5 cellular contexts compared by ENCODE assay signal in the genomic region with DNA sequence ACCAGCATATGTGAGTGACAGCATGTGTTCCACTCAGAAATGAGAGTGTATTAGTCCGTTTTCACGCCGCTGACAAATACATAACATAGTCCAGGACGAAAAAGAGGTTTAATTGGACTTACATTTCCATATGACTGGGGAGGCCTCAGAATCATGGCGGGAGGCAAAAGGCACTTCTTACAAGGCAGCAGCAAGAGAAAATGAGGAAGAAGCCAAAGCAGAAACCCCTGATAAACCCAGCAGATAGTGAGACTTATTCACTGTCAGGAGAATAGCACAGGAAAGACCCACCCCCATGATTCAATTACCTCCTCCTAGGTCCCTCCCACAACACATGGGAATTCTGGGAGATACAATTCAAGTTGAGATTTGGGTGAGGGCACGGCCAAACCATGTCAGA. TPM values are rescaled to one million over a fixed set of nuclear protein-coding genes. Genes with fewer than 3 reads are reported as not detected.
"Had no signal": no experiment of that assay in that cellular context is flagged by ENCODE, and none has a peak within 500 bp of the region (broad histone marks: within the 10 kb centered on the region; RNA-seq: fewer than 3 reads in every experiment).

No MANE protein-coding gene starts in this region.

RNA-seq across cellular contexts. Expression of gene RNU1-1, which starts 23.4 kb away (rescaled TPM):
- total RNA-seq: right atrium auricular region had no signal
- polyA plus RNA-seq: pancreas, spleen, thymus, urinary bladder had no signal
